ENCODE assay signal across 19 cellular contexts in genomic region chr22:17981497-17981896, GRCh38. TPM values are rescaled to one million over a fixed set of nuclear protein-coding genes. Genes with fewer than 3 reads are reported as not detected.
DNase-seq lines count a peak whose midpoint lies in the region; ATAC-seq and TF ChIP-seq lines count a peak whose summit lies in the region.
"Had no signal": no experiment of that assay in that cellular context is flagged by ENCODE, and none has a peak within 500 bp of the region (broad histone marks: within the 10 kb centered on the region; RNA-seq: fewer than 3 reads in every experiment).

No MANE protein-coding gene starts in this region.

- no peaks in the 10 kb centered on the region for H3K36me3 ChIP-seq in SK-N-SH (replicated peaks in 1 of 2; ENCODE audit: control insufficient read depth in 1 of 2, insufficient read depth in 2 of 2, low read length in 1 of 2)
- H3K36me3 ChIP-seq in IMR-90 (ENCODE audit: control insufficient read depth, insufficient read depth, low read length), result no peaks in the 10 kb centered on the region
- H3K36me3 ChIP-seq: brain microvascular endothelial cell, neural progenitor cell had no signal

- peak overlapping the region; percentile 91; the same call in 1 of the 2 replicates for H3K27ac Mint-ChIP-seq in WTC11
- no peak overlapping the region for H3K27ac Mint-ChIP-seq in natural killer cell treated with Interleukin-12 subunit alpha and Interleukin-12 subunit beta and Interleukin-15 and Interleukin-18, amount 100 ng/mL, for 72 hours
- H3K27ac Mint-ChIP-seq: neural progenitor cell had no signal

- H3K4me2 ChIP-seq in SK-N-SH (peak overlapping the region; percentile 65; the same call in 1 of the 2 replicates), IMR-90 (ENCODE audit: low read depth, low read length) (no peak overlapping the region)
- H3K4me2 ChIP-seq: neural progenitor cell had no signal

- H4K91ac ChIP-seq in IMR-90 (ENCODE audit: insufficient read depth, low read depth, low read length), result no peak overlapping the region

- H3K4me3 ChIP-seq in SK-N-SH (ENCODE audit: low read depth in 2 of 2, low read length in 1 of 2) (no peak overlapping the region), IMR-90 (ENCODE audit: insufficient read depth, low read depth, low read length) (no peak overlapping the region)
- H3K4me3 ChIP-seq: neural progenitor cell, SK-N-MC had no signal

- H3K27me3 Mint-ChIP-seq in WTC11 (ENCODE audit: low read depth), result no peaks in the 10 kb centered on the region
- no peaks in the 10 kb centered on the region for H3K27me3 Mint-ChIP-seq in natural killer cell treated with Interleukin-12 subunit alpha and Interleukin-12 subunit beta and Interleukin-15 and Interleukin-18, amount 100 ng/mL, for 72 hours
- H3K27me3 Mint-ChIP-seq: progenitor cell of endocrine pancreas; stimulated activated naive B cell treated with anti-CD40 and anti-IgM and Interleukin-4, amounts not matched to agents 10 μg/mL and 1 μg/mL and 100 μg/mL, for 72 hours had no signal

- DNase-seq in SK-N-SH (no peak), IMR-90 (no peak), WTC11 (ENCODE audit: low spot score) (no peak), substantia nigra (lab: John Stamatoyannopoulos, UW) (no peak), HK-2 (ENCODE audit: unreplicated experiment) (no peak)
- DNase-seq in natural killer cell treated with Interleukin-12 subunit alpha and Interleukin-12 subunit beta and Interleukin-15 and Interleukin-18, amount 100 ng/mL, for 72 hours (ENCODE audit: low spot score), result no peak
- DNase-seq: activated CD4-positive, CD25-positive, alpha-beta regulatory T cell treated with anti-CD3 and anti-CD28 coated beads, Interleukin-2, amount 50 U/mL, for 72 hours; activated CD8-positive, alpha-beta memory T cell treated with anti-CD3 and anti-CD28 coated beads for 24 hours; brain microvascular endothelial cell; H9; NCI-H1417 treated with DMSO at 0.1 percent for 48 hours; NK-92 treated with Interleukin-12 subunit alpha and Interleukin-12 subunit beta, amount 100 ng/mL, for 24 hours; stimulated activated naive B cell treated with anti-CD40 and anti-IgM and Interleukin-4, amounts not matched to agents 10 μg/mL and 1 μg/mL and 100 μg/mL, for 72 hours had no signal

- peaks cover 37% of the 10 kb centered on the region for H3K4me1 Mint-ChIP-seq in WTC11
- peaks cover 42 to 45% of the 10 kb centered on the region in 2 donors for H3K4me1 Mint-ChIP-seq in natural killer cell treated with Interleukin-12 subunit alpha and Interleukin-12 subunit beta and Interleukin-15 and Interleukin-18, amount 100 ng/mL, for 72 hours (ENCODE audit: low read depth in 2 of 2)

- peaks cover 93% of the 10 kb centered on the region for H3K79me2 ChIP-seq in SK-N-SH (ENCODE audit: insufficient read depth)

- peaks cover 23% of the 10 kb centered on the region for H3K9me1 ChIP-seq in IMR-90 (ENCODE audit: insufficient read depth, low read length)

- H4K5ac ChIP-seq in IMR-90 (ENCODE audit: low read depth, low read length), result no peak overlapping the region; the same call in 1 of the 2 replicates

- H3K4ac ChIP-seq in IMR-90 (ENCODE audit: low read depth, low read length), result peak overlapping the region; percentile 67; the same call in 1 of the 2 replicates

- 82% methylated on average over 6 of the region's 6 CpGs for WGBS in SK-N-SH (ENCODE audit: low lambda C conversion rate)
- WGBS in IMR-90 (ENCODE audit: extremely low coverage in 2 of 2, insufficient read length in 1 of 2), 2 experiments, result 100% methylated on average over 1 of the region's 6 CpGs; no CpG with 5 or more reads in 1 of the 2 experiments

- H3K9ac ChIP-seq in SK-N-SH (no peak overlapping the region), IMR-90 (ENCODE audit: low read depth, low read length) (no peak overlapping the region)
- H3K9ac ChIP-seq: neural progenitor cell had no signal

- TF ChIP-seq CTCF in SK-N-SH (IDR thresholded peaks at IDR 0.05) (no peak), IMR-90 (conservative IDR thresholded peaks at IDR 0.05; ENCODE audit: low read depth, low read length) (no peak), WTC11 (IDR thresholded peaks at IDR 0.05) (no peak)

- dilution Hi-C loops in IMR-90 (cut with HindIII; ENCODE audit: low sequenced_read_pairs, unreplicated experiment), result no loop called here

- H3F3A ChIP-seq in SK-N-SH (replicated peaks; ENCODE audit: insufficient read depth), result peaks cover 5% of the 10 kb centered on the region

- H3K27ac ChIP-seq in SK-N-SH (ENCODE audit: low read depth in 2 of 2, low read length in 1 of 2) (peak overlapping the region in 1 of 2 experiments; percentile 30; a peak in 1 of 4 replicates), IMR-90 (ENCODE audit: insufficient read depth, low read length) (no peak overlapping the region), substantia nigra (ENCODE audit: low read depth, low read length, poor library complexity, severe bottlenecking) (no peak overlapping the region)
- H3K27ac ChIP-seq: brain microvascular endothelial cell, coronary artery, neural progenitor cell, SK-N-MC had no signal

- POLR2A ChIA-PET in SK-N-SH (lab: Yijun Ruan, JAX) (no interaction called here), IMR-90 (lab: Charles Lee; ENCODE audit: unreplicated experiment) (no interaction called here), WTC11 (lab: Charles Lee) (no interaction called here)

- H4K8ac ChIP-seq in IMR-90 (ENCODE audit: low read depth in 2 of 2, low read length in 2 of 2), result no peak overlapping the region

- ATAC-seq in SK-N-SH treated with all-trans-retinoic acid at 6 μM for 48 hours (no peak), IMR-90 (ENCODE audit: low read depth) (no peak), WTC11 (no peak; the same call in 1 of the 2 replicates), HG02981 (IDR thresholded peaks at IDR 0.05; ENCODE audit: unreplicated experiment) (no peak)
- ATAC-seq in natural killer cell treated with Interleukin-12 subunit alpha and Interleukin-12 subunit beta and Interleukin-15 and Interleukin-18, amount 100 ng/mL, for 72 hours, result no peak

- peak overlapping the region; percentile 25; the same call in 1 of the 2 replicates for H2BK120ac ChIP-seq in IMR-90 (ENCODE audit: low read depth, low read length)

- H3K9me3 ChIP-seq in SK-N-SH, result no peaks in the 10 kb centered on the region
- no peaks in the 10 kb centered on the region for H3K9me3 ChIP-seq in IMR-90 (ENCODE audit: control insufficient read depth, insufficient read depth, low read length)

- H2BK20ac ChIP-seq in IMR-90 (ENCODE audit: low read depth, low read length), result no peak overlapping the region

- H3K79me1 ChIP-seq in IMR-90 (ENCODE audit: low read depth in 1 of 2, low read length in 2 of 2), result peaks cover 23 to 82% of the 10 kb centered on the region in 2 experiments

- in situ Hi-C loops in IMR-90 (cut with MboI; ENCODE audit: low sequenced_read_pairs), result no loop called here

- no peaks in the 10 kb centered on the region for H3K27me3 ChIP-seq in SK-N-SH (ENCODE audit: insufficient read depth)
- H3K27me3 ChIP-seq in IMR-90 (ENCODE audit: control insufficient read depth, insufficient read depth, low read length), result no peaks in the 10 kb centered on the region
- H3K27me3 ChIP-seq: brain microvascular endothelial cell, neural progenitor cell had no signal

- no peak overlapping the region for H2AK9ac ChIP-seq in IMR-90 (replicated peaks; ENCODE audit: low read depth, low read length, poor library complexity)

- no TSS peak for BruUV-seq in IMR-90 (replicated peaks; lab: Mats Ljungman, UMichigan)

- H4K20me1 ChIP-seq in SK-N-SH (ENCODE audit: insufficient read depth), result peaks cover 56% of the 10 kb centered on the region
- peaks cover 16% of the 10 kb centered on the region for H4K20me1 ChIP-seq in IMR-90 (ENCODE audit: insufficient read depth, low read length)

- no peak overlapping the region for H3K18ac ChIP-seq in IMR-90 (ENCODE audit: low read depth, low read length)

- no peak for TF ChIP-seq EP300 in SK-N-SH (IDR thresholded peaks at IDR 0.05; ENCODE audit: borderline replicate concordance in 1 of 2, low read depth in 1 of 2, low read length in 1 of 2)

- TF ChIP-seq POLR2A in IMR-90 (IDR thresholded peaks at IDR 0.05; ENCODE audit: low read depth, low read length), result no peak

- 0 out of 2 replicates have a peak overlapping the region, but pooled peaks have one; percentile 71 for H3K23ac ChIP-seq in IMR-90 (ENCODE audit: low read depth, low read length)

- no peak overlapping the region for H3K14ac ChIP-seq in IMR-90 (replicated peaks; ENCODE audit: low read depth, low read length)

- intact Hi-C loops in IMR-90 (cut with micrococcal nuclease), result no loop called here

- peaks cover 3% of the 10 kb centered on the region for H3K36me3 Mint-ChIP-seq in WTC11
- peaks cover 4% of the 10 kb centered on the region for H3K36me3 Mint-ChIP-seq in natural killer cell treated with Interleukin-12 subunit alpha and Interleukin-12 subunit beta and Interleukin-15 and Interleukin-18, amount 100 ng/mL, for 72 hours
- H3K36me3 Mint-ChIP-seq: neural progenitor cell had no signal

- H2AK5ac ChIP-seq in IMR-90 (ENCODE audit: low read depth, low read length), result peak overlapping the region; percentile 75; the same call in 1 of the 2 replicates

- peaks cover 8% of the 10 kb centered on the region for H3K9me3 Mint-ChIP-seq in WTC11
- no peaks in the 10 kb centered on the region for H3K9me3 Mint-ChIP-seq in natural killer cell treated with Interleukin-12 subunit alpha and Interleukin-12 subunit beta and Interleukin-15 and Interleukin-18, amount 100 ng/mL, for 72 hours

- H3K4me1 ChIP-seq in SK-N-SH (ENCODE audit: control insufficient read depth in 1 of 2, insufficient read depth in 2 of 2, low read depth in 1 of 2, low read length in 1 of 2), result peaks cover 5 to 21% of the 10 kb centered on the region in 2 experiments
- peaks cover 15% of the 10 kb centered on the region for H3K4me1 ChIP-seq in IMR-90 (ENCODE audit: control insufficient read depth, insufficient read depth, low read length)

- CTCF ChIA-PET in SK-N-SH (lab: Yijun Ruan, JAX) (no interaction called here), IMR-90 (lab: Yijun Ruan, JAX) (no interaction called here), WTC11 (lab: Charles Lee) (interaction anchor here (0.7 kb wide), 1 partner anchor 77 kb away, joined by 4 read pairs; no protein-coding TSS in a partner anchor)

- no peak overlapping the region for H2BK15ac ChIP-seq in IMR-90 (ENCODE audit: low read depth, low read length)

- TF ChIP-seq RAD21 in SK-N-SH (IDR thresholded peaks at IDR 0.05; ENCODE audit: low read length) (no peak), IMR-90 (IDR thresholded peaks at IDR 0.05; ENCODE audit: low read length) (no peak)

- no peak overlapping the region for H3K56ac ChIP-seq in IMR-90 (ENCODE audit: extremely low read depth, insufficient read depth, low read length)

- H2AFZ ChIP-seq in SK-N-SH (ENCODE audit: low read depth) (no peak overlapping the region), IMR-90 (replicated peaks; ENCODE audit: low read length, poor library complexity) (peak overlapping the region; percentile 41)
- H2AFZ ChIP-seq: neural progenitor cell had no signal

- no peaks in the 10 kb centered on the region for H3K9me2 ChIP-seq in SK-N-SH

- H3K4me3 Mint-ChIP-seq in WTC11, result no peak overlapping the region
- peak overlapping the region; percentile 83 for H3K4me3 Mint-ChIP-seq in natural killer cell treated with Interleukin-12 subunit alpha and Interleukin-12 subunit beta and Interleukin-15 and Interleukin-18, amount 100 ng/mL, for 72 hours
- H3K4me3 Mint-ChIP-seq: H9 had no signal

- no peak overlapping the region for H2BK5ac ChIP-seq in IMR-90 (ENCODE audit: low read depth, low read length, poor library complexity, severe bottlenecking)

RNA-seq across cellular contexts. Expression of gene MICAL3, which starts 42.9 kb away (rescaled TPM):
- polyA plus RNA-seq in SK-N-SH (2012; rRNA removed) (50.9 and 83.1 TPM in 2 replicates), IMR-90 (2012; rRNA removed) (26.8 and 30.0 TPM in 2 replicates)
- polyA plus RNA-seq in SK-N-SH (2012; cell fraction: cytosol; rRNA removed), result 35.5 and 39.3 TPM in 2 replicates
- 293 and 319 TPM in 2 replicates for polyA plus RNA-seq in SK-N-SH (2012; cell fraction: nucleus; rRNA removed)
- total RNA-seq in IMR-90 (2012; rRNA removed) (16.1 and 17.6 TPM in 2 replicates), WTC11 (2021) (35.6 to 41.2 TPM (median 38.8 TPM) in 3 replicates)
- 10.9 and 13.3 TPM in 2 replicates for polyA plus RNA-seq in IMR-90 (2012; cell fraction: cytosol; rRNA removed)
- 92.0 and 112 TPM in 2 replicates for polyA plus RNA-seq in IMR-90 (2012; cell fraction: nucleus; rRNA removed; ENCODE audit: low replicate concordance)
- total RNA-seq in natural killer cell treated with Interleukin-12 subunit alpha and Interleukin-12 subunit beta and Interleukin-15 and Interleukin-18, amount 100 ng/mL, for 72 hours, result 10 to 100 TPM; 52.7 to 62.1 TPM
